17 cellular contexts compared by ENCODE assay signal in genomic region chr6:75751443-75751842, GRCh38. TPM values are rescaled to one million over a fixed set of nuclear protein-coding genes. Genes with fewer than 3 reads are reported as not detected.
DNase-seq lines count a peak whose midpoint lies in the region; ATAC-seq and TF ChIP-seq lines count a peak whose summit lies in the region.
"Had no signal": no experiment of that assay in that cellular context is flagged by ENCODE, and none has a peak within 500 bp of the region (broad histone marks: within the 10 kb centered on the region; RNA-seq: fewer than 3 reads in every experiment).

No MANE protein-coding gene starts in this region.

- DNase-seq in LHCN-M2 (ENCODE audit: low read depth) (peak; percentile 80), cardiac fibroblast (ENCODE audit: low read depth in 2 of 2) (peak; percentile 15 to 48), hepatic stellate cell (ENCODE audit: low spot score) (peak; percentile 26), HK-2 (ENCODE audit: unreplicated experiment) (no peak), COR-L47 (lab: John Stamatoyannopoulos, UW) (no peak), HT-29 (ENCODE audit: low spot score) (no peak)
- DNase-seq: activated CD4-positive, alpha-beta T cell treated with anti-CD3 and anti-CD28 coated beads, Interleukin-2, amount 10 ng/mL, durations not matched to agents 7 days and 5 days; activated naive CD8-positive, alpha-beta T cell treated with anti-CD3 and anti-CD28 coated beads, Interleukin-2, amount 50 U/mL, for 24 hours; activated T-cell treated with anti-CD3 and anti-CD28 coated beads, Interleukin-2, amount 50 U/mL, for 4 hours; CD4-positive, alpha-beta memory T cell; GDM1; NCI-H1105; stimulated activated CD4-positive, alpha-beta T cell treated with anti-CD3 and anti-CD28 coated beads, Interleukin-2, amount 100 ng/mL, for 48 hours; thyroid gland had no signal

- no peak for ATAC-seq in HG02759 (IDR thresholded peaks at IDR 0.05; ENCODE audit: unreplicated experiment)
- ATAC-seq: activated naive CD8-positive, alpha-beta T cell treated with anti-CD3 and anti-CD28 coated beads, Interleukin-2, amount 50 U/mL, for 24 hours; activated T-cell treated with anti-CD3 and anti-CD28 coated beads, Interleukin-2, amount 50 U/mL, for 4 hours had no signal

- H3K4me3 ChIP-seq in cardiac fibroblast (replicated peaks in 1 of 2; ENCODE audit: low read depth in 2 of 2, low read length in 2 of 2) = no peak overlapping the region
- H3K4me3 ChIP-seq: right atrium auricular region, SJSA1, thyroid gland had no signal

- no peak for TF ChIP-seq CTCF in cardiac fibroblast (IDR thresholded peaks at IDR 0.05; ENCODE audit: low read depth, low read length)

RNA-seq across cellular contexts. Expression of gene MYO6, which starts 2.4 kb away (rescaled TPM):
- 6.1 and 7.3 TPM in 2 replicates for total RNA-seq in LHCN-M2 (2014; rRNA removed)
- 7.0 TPM for polyA plus RNA-seq in LHCN-M2 (2012)
- 28.8 TPM in 2 replicates for total RNA-seq in HT-29 (2014; rRNA removed; shearing (Covaris generic))

Comparison
In these comparisons a context has a peak if more than half of its experiments do, and no peak if none do; other contexts are left out.
1. DNase-seq: peak in LHCN-M2 (single experiment), cardiac fibroblast (2 of 2) and hepatic stellate cell (single experiment); none in HK-2 (single experiment), COR-L47 (single experiment) and HT-29 (single experiment).